19 cellular contexts compared by ENCODE assay signal in genomic region chr11:32161293-32161692, GRCh38.
A peak's percentile ranks its signal among the peaks of the same experiment; 100 is the strongest.
DNase-seq lines count a peak whose midpoint lies in the region; FAIRE-seq and TF ChIP-seq lines count a peak whose summit lies in the region.
"Had no signal": no experiment of that assay in that cellular context is flagged by ENCODE, and none has a peak within 500 bp of the region (broad histone marks: within the 10 kb centered on the region; RNA-seq: fewer than 3 reads in every experiment).

No MANE protein-coding gene starts in this region.

- H3K4me3 ChIP-seq in KMS-11 (IDR thresholded peaks at IDR 0.05; ENCODE audit: insufficient read depth, low read depth, low read length) (no peak overlapping the region), SK-N-SH (ENCODE audit: low read depth in 2 of 2, low read length in 1 of 2) (no peak overlapping the region)

- DNase-seq in NCI-H748 (lab: John Stamatoyannopoulos, UW; ENCODE audit: unreplicated experiment) (peak; percentile 18), NCI-H748 treated with DMSO at 0.1 percent for 48 hours (lab: John Stamatoyannopoulos, UW) (no peak), DMS53 (lab: John Stamatoyannopoulos, UW) (peak; percentile 66), NCI-H69 (lab: John Stamatoyannopoulos, UW) (peak; percentile 64), SK-N-SH (no peak), frontal cortex (ENCODE audit: low spot score in 2 of 2) (no peak)
- DNase-seq: BE2C; C1 segment of cervical spinal cord; Caco-2; CD4-positive, CD25-positive, alpha-beta regulatory T cell; CD8-positive, alpha-beta memory T cell; DMS79 treated with DMSO at 0.1 percent for 48 hours; GF-D8; H9 had no signal

- TF ChIP-seq RAD21 in SK-N-SH (IDR thresholded peaks at IDR 0.05; ENCODE audit: low read length), result no peak

- H3K4me1 ChIP-seq in KMS-11 (ENCODE audit: low read depth, poor library complexity, severe bottlenecking), result peaks cover 23% of the 10 kb centered on the region
- no peaks in the 10 kb centered on the region for H3K4me1 ChIP-seq in SK-N-SH (ENCODE audit: control insufficient read depth in 1 of 2, insufficient read depth in 2 of 2, low read depth in 1 of 2, low read length in 1 of 2)
- H3K4me1 ChIP-seq: BE2C, Caco-2 had no signal

- H3K9me3 ChIP-seq in SK-N-SH, result no peaks in the 10 kb centered on the region
- H3K9me3 ChIP-seq: BE2C, Caco-2 had no signal

- no peaks in the 10 kb centered on the region for H3K27me3 ChIP-seq in KMS-11 (ENCODE audit: insufficient read depth, low read depth)
- peaks cover 33% of the 10 kb centered on the region for H3K27me3 ChIP-seq in SK-N-SH (ENCODE audit: insufficient read depth)
- H3K27me3 ChIP-seq: BE2C had no signal

- H4K20me1 ChIP-seq in KMS-11 (ENCODE audit: insufficient read depth), result no peaks in the 10 kb centered on the region
- H4K20me1 ChIP-seq in SK-N-SH (ENCODE audit: insufficient read depth), result no peaks in the 10 kb centered on the region

- H3K79me2 ChIP-seq in KMS-11 (ENCODE audit: insufficient read depth, low read depth) (no peaks in the 10 kb centered on the region), SK-N-SH (ENCODE audit: insufficient read depth) (no peaks in the 10 kb centered on the region)

- no peak for FAIRE-seq in frontal cortex (lab: Jason Lieb, UNC)
- FAIRE-seq: D721Med, GM19239, H1, HepG2 had no signal

- no peak overlapping the region for H3K9ac ChIP-seq in KMS-11
- no peak overlapping the region for H3K9ac ChIP-seq in SK-N-SH

- CTCF ChIA-PET in SK-N-SH (lab: Yijun Ruan, JAX), result interaction anchor here (0.9 to 4.2 kb wide), 3 partner anchors 14 to 109 kb away, joined by 3 to 27 read pairs (median 13); no protein-coding TSS in a partner anchor

- no peaks in the 10 kb centered on the region for H3F3A ChIP-seq in SK-N-SH (replicated peaks; ENCODE audit: insufficient read depth)

- H3K27ac ChIP-seq in KMS-11 (peak overlapping the region; percentile 66; the same call in 1 of the 2 replicates), SK-N-SH (ENCODE audit: low read depth in 2 of 2, low read length in 1 of 2) (no peak overlapping the region)

- H2AFZ ChIP-seq in KMS-11 (ENCODE audit: low read depth) (0 out of 2 replicates have a peak overlapping the region, but pooled peaks have one; percentile 63), SK-N-SH (ENCODE audit: low read depth) (no peak overlapping the region)

- H3K36me3 ChIP-seq in KMS-11 (ENCODE audit: insufficient read depth), result no peaks in the 10 kb centered on the region
- no peaks in the 10 kb centered on the region for H3K36me3 ChIP-seq in SK-N-SH (replicated peaks in 1 of 2; ENCODE audit: control insufficient read depth in 1 of 2, insufficient read depth in 2 of 2, low read length in 1 of 2)
- H3K36me3 ChIP-seq: BE2C had no signal

- no peaks in the 10 kb centered on the region for H3K9me2 ChIP-seq in SK-N-SH

- TF ChIP-seq EP300 in SK-N-SH (IDR thresholded peaks at IDR 0.05; ENCODE audit: borderline replicate concordance in 1 of 2, low read depth in 1 of 2, low read length in 1 of 2), result no peak

- H3K4me2 ChIP-seq in KMS-11, result peak overlapping the region; percentile 94; the same call in 1 of the 2 replicates
- H3K4me2 ChIP-seq in SK-N-SH, result no peak overlapping the region

- TF ChIP-seq CTCF in KMS-11 (conservative IDR thresholded peaks at IDR 0.05; ENCODE audit: low read depth, low read length) (no peak), SK-N-SH (IDR thresholded peaks at IDR 0.05) (no peak)

- WGBS in SK-N-SH (ENCODE audit: low lambda C conversion rate), result 26% methylated on average over 4 of the region's 4 CpGs

- POLR2A ChIA-PET in SK-N-SH (lab: Yijun Ruan, JAX), result no interaction called here

TF ChIP-seq in SK-N-SH, 30 proteins besides CTCF, POLR2A, EP300 and RAD21:
- TF ChIP-seq RXRA (IDR thresholded peaks at IDR 0.05; ENCODE audit: borderline replicate concordance, low read depth) (no peak), RFX5 (IDR thresholded peaks at IDR 0.05; ENCODE audit: low read length) (no peak), GABPA (IDR thresholded peaks at IDR 0.05; ENCODE audit: low read depth) (no peak), JUND (IDR thresholded peaks at IDR 0.05) (no peak), TAF1 (IDR thresholded peaks at IDR 0.05; ENCODE audit: borderline replicate concordance, low read depth, low read length) (no peak), REST (IDR thresholded peaks at IDR 0.05; ENCODE audit: low read depth, low read length) (no peak), TCF12 (IDR thresholded peaks at IDR 0.05) (no peak), IRF3 (IDR thresholded peaks at IDR 0.05; ENCODE audit: low read depth, low read length) (no peak), FOSL2 (IDR thresholded peaks at IDR 0.05; ENCODE audit: borderline replicate concordance, low read depth) (no peak), RCOR1 (IDR thresholded peaks at IDR 0.05; ENCODE audit: low read length) (no peak), MXI1 (IDR thresholded peaks at IDR 0.05; ENCODE audit: low read depth, low read length) (no peak), ELF1 (IDR thresholded peaks at IDR 0.05) (no peak), NRF1 (IDR thresholded peaks at IDR 0.05; ENCODE audit: low read depth, low read length) (no peak)
TF ChIP-seq in SK-N-SH: peak in this region for 0.

Comparison
In these comparisons a context has a peak if more than half of its experiments do, and no peak if none do; other contexts are left out.
1. DNase-seq: peak in NCI-H748 (single experiment), DMS53 (single experiment) and NCI-H69 (single experiment); none in NCI-H748 treated with DMSO at 0.1 percent for 48 hours (single experiment), SK-N-SH (single experiment) and frontal cortex (0 of 2).